ENCODE assay signal across 28 cellular contexts in the genomic region with DNA sequence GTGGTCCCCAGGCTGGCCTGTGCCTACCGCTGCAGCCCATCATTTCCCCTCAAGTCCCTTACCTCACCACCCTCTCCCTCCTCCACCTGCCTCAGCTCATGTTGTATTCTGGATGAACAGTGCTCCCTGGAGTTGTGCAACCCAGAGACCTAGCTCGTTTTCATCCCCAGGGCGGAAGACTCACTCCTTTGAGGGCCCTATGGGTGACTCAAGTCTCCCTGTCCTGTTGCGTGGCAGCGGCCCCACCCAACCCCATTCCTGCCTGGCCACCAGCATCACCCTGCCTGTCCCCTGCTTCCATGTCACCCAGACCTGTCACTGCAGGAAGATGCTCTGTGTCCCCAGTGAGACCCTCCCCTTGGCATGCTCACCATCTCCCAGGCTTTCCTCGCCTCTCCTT. TPM values are rescaled to one million over a fixed set of nuclear protein-coding genes. Genes with fewer than 3 reads are reported as not detected.
"Had no signal": no experiment of that assay in that cellular context is flagged by ENCODE, and none has a peak within 500 bp of the region (broad histone marks: within the 10 kb centered on the region; RNA-seq: fewer than 3 reads in every experiment).

No MANE protein-coding gene starts in this region.

- H3K27ac ChIP-seq: epithelial cell of prostate, esophagus squamous epithelium, gastroesophageal sphincter, neutrophil, psoas muscle, sigmoid colon, thoracic aorta, transverse colon had no signal

- H3K36me3 ChIP-seq: esophagus squamous epithelium, gastroesophageal sphincter, neutrophil, sigmoid colon, thoracic aorta, transverse colon had no signal

- ATAC-seq: gastroesophageal sphincter; left colon; left ventricle myocardium superior; naive thymus-derived CD4-positive, alpha-beta T cell; psoas muscle; stimulated activated naive B cell treated with anti-CD40 and anti-IgM and Interleukin-4, amounts not matched to agents 10 μg/mL and 1 μg/mL and 100 μg/mL, for 72 hours; stimulated activated naive CD8-positive, alpha-beta T cell treated with anti-CD3 and anti-CD28 coated beads, Interleukin-15, amount 100 ng/mL, for 72 hours had no signal

- H3K4me3 ChIP-seq: esophagus squamous epithelium, gastroesophageal sphincter, psoas muscle, sigmoid colon, skin epidermis, thoracic aorta, transverse colon had no signal

- H3K9me3 ChIP-seq: esophagus squamous epithelium, gastroesophageal sphincter, neutrophil, psoas muscle, sigmoid colon, thoracic aorta, transverse colon had no signal

- DNase-seq: effector memory CD4-positive, alpha-beta T cell; esophagus squamous epithelium; foreskin fibroblast; glutamatergic neuron; immature natural killer cell; left colon; left ventricle myocardium superior; naive thymus-derived CD4-positive, alpha-beta T cell; nephron progenitor cell; psoas muscle; retina; sigmoid colon; stimulated activated CD4-positive, alpha-beta T cell treated with anti-CD3 and anti-CD28 coated beads, Interleukin-2, amount 100 ng/mL, for 24 hours; stimulated activated CD4-positive, alpha-beta T cell treated with anti-CD3 and anti-CD28 coated beads, Interleukin-4, amount 100 ng/mL, for 4 hours; stimulated activated naive B cell treated with anti-CD40 and anti-IgM and Interleukin-4, amounts not matched to agents 10 μg/mL and 1 μg/mL and 100 μg/mL, for 72 hours; stimulated activated naive CD8-positive, alpha-beta T cell treated with anti-CD3 and anti-CD28 coated beads, Interleukin-15, amount 100 ng/mL, for 72 hours; transverse colon had no signal

RNA-seq across cellular contexts. Expression of gene ALOX12B, which starts 3.3 kb away (rescaled TPM):
- total RNA-seq: left ventricle myocardium superior, lung microvascular endothelial cell, mesenteric fat pad, mononuclear cell, osteoblast, psoas muscle, sigmoid colon, subcutaneous adipose tissue, thoracic aorta, transverse colon had no signal
- polyA plus RNA-seq: psoas muscle, urinary bladder had no signal

RNA-seq across cellular contexts. Expression of gene ALOXE3, which starts 34.1 kb away (rescaled TPM):
- total RNA-seq: left colon, left ventricle myocardium superior, lung microvascular endothelial cell, mesenteric fat pad, osteoblast, psoas muscle, sigmoid colon, subcutaneous adipose tissue, thoracic aorta, urinary bladder had no signal
- polyA plus RNA-seq: immature natural killer cell, urinary bladder had no signal

RNA-seq across cellular contexts. Expression of gene HES7, which starts 39.7 kb away (rescaled TPM):
- total RNA-seq: esophagus squamous epithelium, left colon, left ventricle myocardium superior, lung microvascular endothelial cell, mesenteric fat pad, mononuclear cell, osteoblast, sigmoid colon, subcutaneous adipose tissue, thoracic aorta, transverse colon, urinary bladder had no signal
- polyA plus RNA-seq: immature natural killer cell; naive thymus-derived CD4-positive, alpha-beta T cell had no signal

RNA-seq across cellular contexts. Expression of gene ALOX15B, which starts 45.4 kb away (rescaled TPM):
- total RNA-seq: left ventricle myocardium superior, lung microvascular endothelial cell, urinary bladder had no signal
- polyA plus RNA-seq: immature natural killer cell; naive thymus-derived CD4-positive, alpha-beta T cell had no signal
